1 cellular context compared by ENCODE assay signal in the genomic region with DNA sequence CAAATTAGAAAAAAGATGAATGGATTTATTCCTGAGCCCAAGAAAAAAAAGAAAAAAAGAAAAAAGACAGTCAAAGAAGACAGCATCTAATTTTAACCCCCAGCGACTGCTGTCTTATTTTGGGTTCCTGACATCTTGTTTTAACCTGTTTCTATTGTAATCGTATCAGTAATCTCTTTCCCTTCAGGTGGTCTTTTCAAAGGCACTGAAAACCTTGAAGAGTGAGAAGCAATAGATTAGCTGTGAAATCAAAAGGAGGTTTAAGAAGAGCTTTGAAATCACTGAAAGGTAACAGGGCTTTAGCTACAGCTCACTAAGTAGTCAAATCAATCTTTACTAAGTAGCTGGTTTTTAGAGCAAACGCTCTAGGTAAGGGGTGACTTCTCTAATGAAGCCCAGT.
TF ChIP-seq lines count a peak whose summit lies in the region.

No MANE protein-coding gene starts in this region.

TF ChIP-seq in HCT116, 20 proteins besides CTCF, POLR2A, EP300 and RAD21 (continued from another document):
- TF ChIP-seq, protein P1, sequence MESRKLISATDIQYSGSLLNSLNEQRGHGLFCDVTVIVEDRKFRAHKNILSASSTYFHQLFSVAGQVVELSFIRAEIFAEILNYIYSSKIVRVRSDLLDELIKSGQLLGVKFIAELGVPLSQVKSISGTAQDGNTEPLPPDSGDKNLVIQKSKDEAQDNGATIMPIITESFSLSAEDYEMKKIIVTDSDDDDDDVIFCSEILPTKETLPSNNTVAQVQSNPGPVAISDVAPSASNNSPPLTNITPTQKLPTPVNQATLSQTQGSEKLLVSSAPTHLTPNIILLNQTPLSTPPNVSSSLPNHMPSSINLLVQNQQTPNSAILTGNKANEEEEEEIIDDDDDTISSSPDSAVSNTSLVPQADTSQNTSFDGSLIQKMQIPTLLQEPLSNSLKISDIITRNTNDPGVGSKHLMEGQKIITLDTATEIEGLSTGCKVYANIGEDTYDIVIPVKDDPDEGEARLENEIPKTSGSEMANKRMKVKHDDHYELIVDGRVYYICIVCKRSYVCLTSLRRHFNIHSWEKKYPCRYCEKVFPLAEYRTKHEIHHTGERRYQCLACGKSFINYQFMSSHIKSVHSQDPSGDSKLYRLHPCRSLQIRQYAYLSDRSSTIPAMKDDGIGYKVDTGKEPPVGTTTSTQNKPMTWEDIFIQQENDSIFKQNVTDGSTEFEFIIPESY (IDR thresholded peaks at IDR 0.05; ENCODE audit: extremely low read depth, insufficient replicate concordance, low read length), result no peak
- TF ChIP-seq POLR2AphosphoS5 (IDR thresholded peaks at IDR 0.05; ENCODE audit: low read depth, low read length) (no peak), FOSL1 (IDR thresholded peaks at IDR 0.05; ENCODE audit: low read depth) (no peak)
- TF ChIP-seq, protein P2, sequence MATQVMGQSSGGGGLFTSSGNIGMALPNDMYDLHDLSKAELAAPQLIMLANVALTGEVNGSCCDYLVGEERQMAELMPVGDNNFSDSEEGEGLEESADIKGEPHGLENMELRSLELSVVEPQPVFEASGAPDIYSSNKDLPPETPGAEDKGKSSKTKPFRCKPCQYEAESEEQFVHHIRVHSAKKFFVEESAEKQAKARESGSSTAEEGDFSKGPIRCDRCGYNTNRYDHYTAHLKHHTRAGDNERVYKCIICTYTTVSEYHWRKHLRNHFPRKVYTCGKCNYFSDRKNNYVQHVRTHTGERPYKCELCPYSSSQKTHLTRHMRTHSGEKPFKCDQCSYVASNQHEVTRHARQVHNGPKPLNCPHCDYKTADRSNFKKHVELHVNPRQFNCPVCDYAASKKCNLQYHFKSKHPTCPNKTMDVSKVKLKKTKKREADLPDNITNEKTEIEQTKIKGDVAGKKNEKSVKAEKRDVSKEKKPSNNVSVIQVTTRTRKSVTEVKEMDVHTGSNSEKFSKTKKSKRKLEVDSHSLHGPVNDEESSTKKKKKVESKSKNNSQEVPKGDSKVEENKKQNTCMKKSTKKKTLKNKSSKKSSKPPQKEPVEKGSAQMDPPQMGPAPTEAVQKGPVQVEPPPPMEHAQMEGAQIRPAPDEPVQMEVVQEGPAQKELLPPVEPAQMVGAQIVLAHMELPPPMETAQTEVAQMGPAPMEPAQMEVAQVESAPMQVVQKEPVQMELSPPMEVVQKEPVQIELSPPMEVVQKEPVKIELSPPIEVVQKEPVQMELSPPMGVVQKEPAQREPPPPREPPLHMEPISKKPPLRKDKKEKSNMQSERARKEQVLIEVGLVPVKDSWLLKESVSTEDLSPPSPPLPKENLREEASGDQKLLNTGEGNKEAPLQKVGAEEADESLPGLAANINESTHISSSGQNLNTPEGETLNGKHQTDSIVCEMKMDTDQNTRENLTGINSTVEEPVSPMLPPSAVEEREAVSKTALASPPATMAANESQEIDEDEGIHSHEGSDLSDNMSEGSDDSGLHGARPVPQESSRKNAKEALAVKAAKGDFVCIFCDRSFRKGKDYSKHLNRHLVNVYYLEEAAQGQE (IDR thresholded peaks at IDR 0.05; ENCODE audit: low read depth), result no peak
TF ChIP-seq in HCT116: peak in this region for 0.
